21 cellular contexts compared by ENCODE assay signal in genomic region chr20:42747765-42748411, GRCh38.
DNase-seq lines count a peak whose midpoint lies in the region; ATAC-seq, FAIRE-seq and TF ChIP-seq lines count a peak whose summit lies in the region.
"Had no signal": no experiment of that assay in that cellular context is flagged by ENCODE, and none has a peak within 500 bp of the region (broad histone marks: within the 10 kb centered on the region; RNA-seq: fewer than 3 reads in every experiment).

No MANE protein-coding gene starts in this region.

- no peak for TF ChIP-seq RAD21 in K562 (CRISPR knock-in tag; conservative IDR thresholded peaks at IDR 0.05 in 1 of 2, IDR thresholded peaks at IDR 0.05 in 1 of 2)

- DNase-seq in DMS153 (lab: John Stamatoyannopoulos, UW) = peak; percentile 14
- no peak for DNase-seq in DMS153 treated with DMSO at 0.1 percent for 48 hours (lab: John Stamatoyannopoulos, UW; ENCODE audit: unreplicated experiment)
- peak; percentile 15 for DNase-seq in NCI-H345 treated with DMSO at 0.1 percent for 48 hours (lab: John Stamatoyannopoulos, UW; ENCODE audit: unreplicated experiment)
- DNase-seq in K562 (ENCODE audit: extremely low read depth in 1 of 4, low spot score in 3 of 4) = no peak
- DNase-seq in pancreas = peak in 3 of 6 donors; percentile 25 to 38 (median 37)
- no peak for DNase-seq in activated naive CD4-positive, alpha-beta T cell treated with Interleukin-2 at 50 U/mL for 16 hours
- no peak for DNase-seq in NCI-H187 treated with DMSO at 0.1 percent for 48 hours (lab: John Stamatoyannopoulos, UW)
- DNase-seq: Caco-2; CD4-positive, CD25-positive, alpha-beta regulatory T cell; GF-D8; GOT3; NCI-H187; NCI-H2171 treated with DMSO at 0.1 percent for 48 hours; SIG-M5; T-cell had no signal

- no peaks in the 10 kb centered on the region for H3K9me1 ChIP-seq in K562 (ENCODE audit: control insufficient read depth, insufficient read depth, low read length)

- no peak for ATAC-seq in K562
- ATAC-seq in pancreas = peak; percentile 75 to 97 (median 92)
- no peak for ATAC-seq in GM18505 (IDR thresholded peaks at IDR 0.05; ENCODE audit: unreplicated experiment)
- ATAC-seq: HCT116, SK-N-SH treated with all-trans-retinoic acid at 6 μM for 48 hours, T-cell had no signal

- H4K20me1 ChIP-seq in K562 (replicated peaks; ENCODE audit: control insufficient read depth, insufficient read depth, low read length) = no peaks in the 10 kb centered on the region

- TF ChIP-seq POLR2A in K562 (conservative IDR thresholded peaks at IDR 0.05) (no peak), GM18505 (IDR thresholded peaks at IDR 0.05; ENCODE audit: borderline replicate concordance, extremely low read depth, insufficient read depth, insufficient read length) (no peak)

- H3K4me2 ChIP-seq in K562 (ENCODE audit: insufficient read depth, low read length) = no peak overlapping the region

- CTCF ChIA-PET in K562 (lab: Yijun Ruan, JAX; ENCODE audit: low intra/inter-chr PET ratio) = no interaction called here

- H3K4me1 ChIP-seq in K562 (replicated peaks in 1 of 2; ENCODE audit: control insufficient read depth in 2 of 2, insufficient read depth in 2 of 2, low read length in 2 of 2) = no peaks in the 10 kb centered on the region
- no peaks in the 10 kb centered on the region for H3K4me1 ChIP-seq in pancreas
- H3K4me1 ChIP-seq: Caco-2 had no signal

- POLR2A ChIA-PET in K562 (lab: Yijun Ruan, JAX) = no interaction called here

- H3K4me3 ChIP-seq in K562 (no peak overlapping the region), pancreas (no peak overlapping the region)

- TF ChIP-seq EP300 in K562 (IDR thresholded peaks at IDR 0.05; ENCODE audit: low read length) = no peak

- no TSS peak for BruUV-seq in K562 (replicated peaks; lab: Mats Ljungman, UMichigan)

- no peak overlapping the region for H3K9ac ChIP-seq in K562 (ENCODE audit: insufficient read depth in 1 of 2, low read depth in 2 of 2, low read length in 2 of 2)

- no peak overlapping the region for H2AFZ ChIP-seq in K562 (ENCODE audit: low read depth, low read length)

- H3K9me3 ChIP-seq in K562 (replicated peaks; ENCODE audit: control insufficient read depth, insufficient read depth, low read depth, low read length) = no peaks in the 10 kb centered on the region
- H3K9me3 ChIP-seq in pancreas = no peaks in the 10 kb centered on the region
- H3K9me3 ChIP-seq: Caco-2 had no signal

- TF ChIP-seq CTCF in K562 (IDR thresholded peaks at IDR 0.05 in 2 of 3, conservative IDR thresholded peaks at IDR 0.05 in 1 of 3; ENCODE audit: insufficient read depth in 2 of 3, low read depth in 1 of 3, low read length in 3 of 3) = no peak
- no peak for TF ChIP-seq CTCF in pancreas (IDR thresholded peaks at IDR 0.05)

- H3K27ac ChIP-seq in K562 (ENCODE audit: extremely low read depth, low read depth, low read length) (no peak overlapping the region), pancreas (no peak overlapping the region)
- H3K27ac ChIP-seq: 22Rv1 had no signal

- FAIRE-seq in K562 (lab: Jason Lieb, UNC) (no peak), pancreas (lab: Jason Lieb, UNC) (no peak)
- FAIRE-seq: GM19239, HTR-8/SVneo had no signal

- H3K79me2 ChIP-seq in K562 (ENCODE audit: control insufficient read depth, insufficient read depth, low read length) = no peaks in the 10 kb centered on the region

- no peaks in the 10 kb centered on the region for H3K36me3 ChIP-seq in K562 (ENCODE audit: control insufficient read depth, insufficient read depth, low read length)
- no peaks in the 10 kb centered on the region for H3K36me3 ChIP-seq in pancreas

- H3K27me3 ChIP-seq in K562 (ENCODE audit: control insufficient read depth in 2 of 2, insufficient read depth in 2 of 2, low read length in 2 of 2) (peaks cover 0 to 5% of the 10 kb centered on the region in 2 experiments; a peak in 2 of 5 replicates), pancreas (no peaks in the 10 kb centered on the region)

- intact Hi-C loops in K562 (cut with micrococcal nuclease) (no loop called here), pancreas (cut with DNase I) (no loop called here)

- in situ Hi-C loops in K562 (cut with MboI) = no loop called here

- WGBS in K562 (ENCODE audit: insufficient coverage, low coverage, missing lambda C conversion rate) = 0% methylated on average over 2 of the region's 2 CpGs
- 31 to 40% methylated on average over 2 of the region's 2 CpGs for WGBS in pancreas, 2 donors

TF ChIP-seq in K562, 482 proteins besides CTCF, POLR2A, EP300 and RAD21:
- no peak for TF ChIP-seq ELF2 (CRISPR knock-in tag; IDR thresholded peaks at IDR 0.05)
- TF ChIP-seq, protein P1, sequence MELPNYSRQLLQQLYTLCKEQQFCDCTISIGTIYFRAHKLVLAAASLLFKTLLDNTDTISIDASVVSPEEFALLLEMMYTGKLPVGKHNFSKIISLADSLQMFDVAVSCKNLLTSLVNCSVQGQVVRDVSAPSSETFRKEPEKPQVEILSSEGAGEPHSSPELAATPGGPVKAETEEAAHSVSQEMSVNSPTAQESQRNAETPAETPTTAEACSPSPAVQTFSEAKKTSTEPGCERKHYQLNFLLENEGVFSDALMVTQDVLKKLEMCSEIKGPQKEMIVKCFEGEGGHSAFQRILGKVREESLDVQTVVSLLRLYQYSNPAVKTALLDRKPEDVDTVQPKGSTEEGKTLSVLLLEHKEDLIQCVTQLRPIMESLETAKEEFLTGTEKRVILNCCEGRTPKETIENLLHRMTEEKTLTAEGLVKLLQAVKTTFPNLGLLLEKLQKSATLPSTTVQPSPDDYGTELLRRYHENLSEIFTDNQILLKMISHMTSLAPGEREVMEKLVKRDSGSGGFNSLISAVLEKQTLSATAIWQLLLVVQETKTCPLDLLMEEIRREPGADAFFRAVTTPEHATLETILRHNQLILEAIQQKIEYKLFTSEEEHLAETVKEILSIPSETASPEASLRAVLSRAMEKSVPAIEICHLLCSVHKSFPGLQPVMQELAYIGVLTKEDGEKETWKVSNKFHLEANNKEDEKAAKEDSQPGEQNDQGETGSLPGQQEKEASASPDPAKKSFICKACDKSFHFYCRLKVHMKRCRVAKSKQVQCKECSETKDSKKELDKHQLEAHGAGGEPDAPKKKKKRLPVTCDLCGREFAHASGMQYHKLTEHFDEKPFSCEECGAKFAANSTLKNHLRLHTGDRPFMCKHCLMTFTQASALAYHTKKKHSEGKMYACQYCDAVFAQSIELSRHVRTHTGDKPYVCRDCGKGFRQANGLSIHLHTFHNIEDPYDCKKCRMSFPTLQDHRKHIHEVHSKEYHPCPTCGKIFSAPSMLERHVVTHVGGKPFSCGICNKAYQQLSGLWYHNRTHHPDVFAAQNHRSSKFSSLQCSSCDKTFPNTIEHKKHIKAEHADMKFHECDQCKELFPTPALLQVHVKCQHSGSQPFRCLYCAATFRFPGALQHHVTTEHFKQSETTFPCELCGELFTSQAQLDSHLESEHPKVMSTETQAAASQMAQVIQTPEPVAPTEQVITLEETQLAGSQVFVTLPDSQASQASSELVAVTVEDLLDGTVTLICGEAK (IDR thresholded peaks at IDR 0.05) = peak; percentile 83
- TF ChIP-seq, protein P1 (CRISPR knock-in tag; IDR thresholded peaks at IDR 0.05) = no peak
TF ChIP-seq in K562: peak in this region for 1.

Comparison
In these comparisons a context has a peak if more than half of its experiments do, and no peak if none do; other contexts are left out.
1. DNase-seq: peak in DMS153 (single experiment) and NCI-H345 treated with DMSO at 0.1 percent for 48 hours (single experiment); none in DMS153 treated with DMSO at 0.1 percent for 48 hours (single experiment), K562 (0 of 4), activated naive CD4-positive, alpha-beta T cell treated with Interleukin-2 at 50 U/mL for 16 hours (single experiment) and NCI-H187 treated with DMSO at 0.1 percent for 48 hours (single experiment).
2. ATAC-seq: peak in pancreas (4 of 4); none in K562 (single experiment) and GM18505 (single experiment).